In the genomic region with DNA sequence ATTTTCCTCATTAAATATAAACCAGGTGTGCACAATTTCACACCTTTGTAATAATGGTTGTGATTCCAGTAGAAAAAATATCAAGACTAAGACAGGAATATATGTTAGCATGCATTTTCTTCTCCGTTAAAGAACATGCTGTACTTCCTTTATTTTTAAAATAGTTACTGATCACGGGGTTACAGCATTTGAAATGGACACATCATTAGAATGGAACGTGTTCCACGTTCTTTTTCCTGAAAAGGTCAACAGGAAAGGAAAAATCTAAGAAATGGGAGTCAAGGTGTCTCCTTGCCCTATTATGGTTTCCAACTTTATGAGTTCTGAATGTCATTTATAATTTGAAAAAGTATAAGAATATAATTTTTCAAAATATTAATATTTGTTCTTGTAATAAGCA, we compare ENCODE assay signal across 15 cellular contexts.
DNase-seq lines count a peak whose midpoint lies in the region; ATAC-seq and TF ChIP-seq lines count a peak whose summit lies in the region.
"Had no signal": no experiment of that assay in that cellular context is flagged by ENCODE, and none has a peak within 500 bp of the region (broad histone marks: within the 10 kb centered on the region; RNA-seq: fewer than 3 reads in every experiment).

No MANE protein-coding gene starts in this region.

- no peak for ATAC-seq in GM18867 (IDR thresholded peaks at IDR 0.05; ENCODE audit: unreplicated experiment)
- no peak for ATAC-seq in GM21737 (IDR thresholded peaks at IDR 0.05; ENCODE audit: unreplicated experiment)
- ATAC-seq: A549; CD8-positive, alpha-beta T cell; K562 had no signal

- TF ChIP-seq CTCF in HL-60 (IDR thresholded peaks at IDR 0.05; ENCODE audit: insufficient read depth, low read length) (no peak), epithelial cell of esophagus (IDR thresholded peaks at IDR 0.05; ENCODE audit: insufficient read depth, low read depth, low read length, missing control alignments) (no peak)

- peak overlapping the region; percentile 49 for H3K27ac ChIP-seq in HL-60 (replicated peaks)
- H3K27ac ChIP-seq: A549, GM23248 had no signal

- no peak for DNase-seq in HL-60 (ENCODE audit: low read depth in 1 of 2, low spot score in 1 of 2)
- peak; percentile 0 for DNase-seq in M059J (ENCODE audit: low read depth)
- peak; percentile 2 for DNase-seq in epithelial cell of esophagus (ENCODE audit: low read depth)
- DNase-seq in lung microvascular endothelial cell (ENCODE audit: low read depth in 2 of 2), result peak; percentile 12 to 21
- DNase-seq in SW 1271 (lab: John Stamatoyannopoulos, UW), result no peak
- DNase-seq: CD8-positive, alpha-beta T cell; COR-L47; DMS153; GF-D8; GM23248; H7 had no signal

- H3K27me3 ChIP-seq in HL-60 (ENCODE audit: insufficient read depth, poor library complexity, severe bottlenecking), result no peaks in the 10 kb centered on the region

- H3K4me3 ChIP-seq in HL-60 (replicated peaks; ENCODE audit: insufficient read depth, low read length), result no peak overlapping the region
- no peak overlapping the region for H3K4me3 ChIP-seq in epithelial cell of esophagus (ENCODE audit: low read length)
- H3K4me3 ChIP-seq: A549, GM23248, K562 had no signal

Comparison
In these comparisons a context has a peak if more than half of its experiments do, and no peak if none do; other contexts are left out.
1. DNase-seq: peak in M059J (single experiment), epithelial cell of esophagus (single experiment) and lung microvascular endothelial cell (2 of 2); none in HL-60 (0 of 2) and SW 1271 (0 of 2).